Comparison of ENCODE assay signal across 11 cellular contexts in the genomic region with DNA sequence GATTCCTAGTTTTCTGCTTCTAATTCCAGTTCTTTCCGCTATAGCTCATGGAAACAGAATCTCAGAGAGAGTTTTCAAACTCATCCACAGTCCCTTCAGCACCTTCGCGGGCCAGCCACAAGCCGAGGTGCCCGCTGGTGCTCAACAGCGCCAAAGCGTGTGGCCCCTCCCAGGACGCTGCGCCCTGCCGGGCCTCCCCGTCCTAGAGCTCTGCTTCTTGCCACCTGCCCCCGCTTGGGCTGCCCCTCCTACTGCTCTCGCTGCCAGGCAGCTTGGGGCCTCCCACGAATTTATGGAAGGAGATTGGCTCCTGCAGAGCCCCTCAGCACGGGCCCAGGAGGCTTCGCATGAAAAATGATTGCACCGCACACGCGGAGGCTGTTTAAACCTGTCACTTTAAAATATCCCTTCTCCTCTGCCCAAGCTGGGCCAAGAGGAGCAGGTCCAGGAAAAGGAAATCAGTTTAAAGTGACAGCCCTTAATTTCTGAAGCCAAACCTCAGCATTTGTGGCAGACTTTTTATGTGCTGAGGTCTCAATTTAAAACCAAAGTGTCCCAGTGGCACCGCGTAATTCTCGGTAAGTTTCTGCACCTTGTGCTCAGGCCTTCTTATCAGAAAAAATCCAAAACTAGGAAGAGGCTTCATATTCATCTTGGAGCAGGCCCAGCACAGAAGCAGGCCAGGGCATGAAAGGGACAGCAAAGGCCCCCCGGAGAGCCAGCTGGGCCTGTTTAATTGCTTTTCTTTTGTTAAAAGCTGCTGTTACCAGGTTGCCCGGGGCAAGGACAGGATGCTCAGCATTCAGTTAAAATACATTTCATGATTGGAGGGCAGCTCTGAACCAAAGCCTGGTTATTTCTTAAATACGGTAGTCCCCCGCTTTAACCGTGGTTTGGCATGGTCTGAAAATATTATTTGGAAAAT.
DNase-seq lines count a peak whose midpoint lies in the region; ATAC-seq and TF ChIP-seq lines count a peak whose summit lies in the region.
"Had no signal": no experiment of that assay in that cellular context is flagged by ENCODE, and none has a peak within 500 bp of the region (broad histone marks: within the 10 kb centered on the region; RNA-seq: fewer than 3 reads in every experiment).

No MANE protein-coding gene starts in this region.

- no peak overlapping the region for H4K8ac ChIP-seq in neuronal stem cell (ENCODE audit: low read depth, low read length)

- peaks cover 0 to 10% (median 0%) of the 10 kb centered on the region in 3 donors for H3K4me1 ChIP-seq in gastroesophageal sphincter
- peaks cover 14 to 16% of the 10 kb centered on the region in 2 donors for H3K4me1 ChIP-seq in neuronal stem cell (ENCODE audit: control insufficient read depth in 2 of 2, insufficient read depth in 1 of 2, low read depth in 1 of 2, low read length in 2 of 2)
- H3K4me1 ChIP-seq: adrenal gland; BLaER1 treated with 17β-estradiol and CSF1 and Interleukin-3, amounts not matched to agents 10 nM and 100 nM had no signal

- H2BK120ac ChIP-seq in neuronal stem cell (ENCODE audit: low read depth, low read length) = no peak overlapping the region

- no peak overlapping the region for H3K14ac ChIP-seq in neuronal stem cell (ENCODE audit: low read length)

- no peak overlapping the region for H3K27ac ChIP-seq in gastroesophageal sphincter
- no peak overlapping the region for H3K27ac ChIP-seq in neuronal stem cell (replicated peaks; ENCODE audit: low read length)
- H3K27ac ChIP-seq: adrenal gland; BLaER1 treated with 17β-estradiol and CSF1 and Interleukin-3, amounts not matched to agents 10 nM and 100 nM had no signal

- no peak for TF ChIP-seq CTCF in gastroesophageal sphincter (IDR thresholded peaks at IDR 0.05)

- ATAC-seq in gastroesophageal sphincter (peak; percentile 22), GM21529 (IDR thresholded peaks at IDR 0.05; ENCODE audit: unreplicated experiment) (no peak)

- H3K18ac ChIP-seq in neuronal stem cell (ENCODE audit: low read length) = peak overlapping the region; percentile 39

- H2BK15ac ChIP-seq in neuronal stem cell (ENCODE audit: low read length) = no peak overlapping the region

- H3K4me3 ChIP-seq in gastroesophageal sphincter (peak overlapping the region in 1 of 2 donors; percentile 18), neuronal stem cell (ENCODE audit: low read length in 2 of 2) (no peak overlapping the region)
- H3K4me3 ChIP-seq: adrenal gland; BLaER1 treated with 17β-estradiol and CSF1 and Interleukin-3, amounts not matched to agents 10 nM and 100 nM had no signal

- H2BK12ac ChIP-seq in neuronal stem cell (ENCODE audit: low read length) = no peak overlapping the region

- H3K27me3 ChIP-seq in gastroesophageal sphincter (peaks cover 12% of the 10 kb centered on the region), neuronal stem cell (ENCODE audit: control insufficient read depth in 3 of 3, insufficient read depth in 3 of 3, low read depth in 1 of 3, low read length in 3 of 3) (peaks cover 0 to 53% (median 44%) of the 10 kb centered on the region in 3 experiments)
- H3K27me3 ChIP-seq: BLaER1 treated with 17β-estradiol and CSF1 and Interleukin-3, amounts not matched to agents 10 nM and 100 nM had no signal

- no peaks in the 10 kb centered on the region for H3K79me1 ChIP-seq in neuronal stem cell (ENCODE audit: low read depth, low read length)

- H3K36me3 ChIP-seq in gastroesophageal sphincter (no peaks in the 10 kb centered on the region), neuronal stem cell (replicated peaks in 1 of 2; ENCODE audit: control insufficient read depth in 2 of 2, insufficient read depth in 2 of 2, low read length in 2 of 2) (no peaks in the 10 kb centered on the region)
- H3K36me3 ChIP-seq: adrenal gland; BLaER1 treated with 17β-estradiol and CSF1 and Interleukin-3, amounts not matched to agents 10 nM and 100 nM had no signal

- peak overlapping the region; percentile 69 for H2AFZ ChIP-seq in neuronal stem cell (ENCODE audit: low read length)

- TF ChIP-seq EP300 in gastroesophageal sphincter (IDR thresholded peaks at IDR 0.05) = no peak

- DNase-seq in ELF-1 (ENCODE audit: low read depth, low spot score) (peak; percentile 91), NCI-H2081 (lab: John Stamatoyannopoulos, UW) (peak; percentile 97 to 99), neuronal stem cell (ENCODE audit: low spot score) (peak; percentile 56), NCI-H82 (lab: John Stamatoyannopoulos, UW) (no peak), T1000 (lab: John Stamatoyannopoulos, UW) (no peak)
- DNase-seq in stimulated activated naive CD4-positive, alpha-beta T cell (lab: John Stamatoyannopoulos, UW) = no peak
- DNase-seq: adrenal gland, HCEC 1CT had no signal

- peak overlapping the region; percentile 22 for H3K4me2 ChIP-seq in neuronal stem cell (ENCODE audit: insufficient read depth, low read length, poor library complexity, severe bottlenecking)
- H3K4me2 ChIP-seq: BLaER1 treated with 17β-estradiol and CSF1 and Interleukin-3, amounts not matched to agents 10 nM and 100 nM had no signal

- H3K4ac ChIP-seq in neuronal stem cell (ENCODE audit: low read length) = no peak overlapping the region

- no peak overlapping the region for H3K23ac ChIP-seq in neuronal stem cell (ENCODE audit: low read depth, low read length, poor library complexity)

- no peak overlapping the region for H3K9ac ChIP-seq in neuronal stem cell (ENCODE audit: low read depth, low read length, poor library complexity)
- H3K9ac ChIP-seq: BLaER1 treated with 17β-estradiol and CSF1 and Interleukin-3, amounts not matched to agents 10 nM and 100 nM had no signal

- H2AK5ac ChIP-seq in neuronal stem cell (ENCODE audit: low read depth, low read length) = no peak overlapping the region

- no peak overlapping the region for H4K91ac ChIP-seq in neuronal stem cell (ENCODE audit: low read depth, low read length, poor library complexity)

- H3K9me3 ChIP-seq in gastroesophageal sphincter (no peaks in the 10 kb centered on the region), neuronal stem cell (replicated peaks in 1 of 2; ENCODE audit: control insufficient read depth in 2 of 2, insufficient read depth in 1 of 2, low read depth in 1 of 2, low read length in 2 of 2) (peaks cover 3 to 8% of the 10 kb centered on the region in 2 donors)
- H3K9me3 ChIP-seq: adrenal gland had no signal

- WGBS in gastroesophageal sphincter (ENCODE audit: low coverage in 1 of 2), 2 donors = 21 to 30% methylated on average over 13 to 15 of the region's 27 CpGs
- WGBS in neuronal stem cell (ENCODE audit: extremely low coverage in 2 of 2, insufficient read length in 2 of 2, insufficient replicate concordance in 1 of 2), 2 donors = no CpG with 5 or more reads among the region's 27 CpGs

- TF ChIP-seq POLR2A in gastroesophageal sphincter (IDR thresholded peaks at IDR 0.05) = no peak

- H2BK5ac ChIP-seq in neuronal stem cell (ENCODE audit: low read length) = no peak overlapping the region

Comparison
In these comparisons a context has a peak if more than half of its experiments do, and no peak if none do; other contexts are left out.
1. DNase-seq: peak in ELF-1 (single experiment), NCI-H2081 (2 of 2) and neuronal stem cell (single experiment); none in NCI-H82 (single experiment), stimulated activated naive CD4-positive, alpha-beta T cell (0 of 6) and T1000 (single experiment).